Comparison of ENCODE assay signal across 1 cellular context in genomic region chr19:35266149-35266903, GRCh38.
TF ChIP-seq lines count a peak whose summit lies in the region.

No MANE protein-coding gene starts in this region.

TF ChIP-seq in SK-N-SH treated with all-trans-retinoic acid at 6 μM for 48 hours, 23 proteins besides CTCF, POLR2A, EP300 and RAD21 (continued from another document):
- no peak for TF ChIP-seq TCF4 (CRISPR knock-in tag; IDR thresholded peaks at IDR 0.05; ENCODE audit: borderline replicate concordance)
- no peak for TF ChIP-seq ARNTL (CRISPR knock-in tag; IDR thresholded peaks at IDR 0.05; ENCODE audit: borderline replicate concordance, low read depth)
- TF ChIP-seq SNAI2 (CRISPR knock-in tag; IDR thresholded peaks at IDR 0.05), result no peak
- TF ChIP-seq ZNF8 (CRISPR knock-in tag; IDR thresholded peaks at IDR 0.05), result no peak
- no peak for TF ChIP-seq ZFP3 (CRISPR knock-in tag; IDR thresholded peaks at IDR 0.05)
- no peak for TF ChIP-seq BACH2 (CRISPR knock-in tag; IDR thresholded peaks at IDR 0.05; ENCODE audit: borderline replicate concordance)
